Comparison of ENCODE assay signal across 11 cellular contexts in genomic region chr14:59687663-59688062, GRCh38.
"Had no signal": no experiment of that assay in that cellular context is flagged by ENCODE, and none has a peak within 500 bp of the region (broad histone marks: within the 10 kb centered on the region; RNA-seq: fewer than 3 reads in every experiment).

No MANE protein-coding gene starts in this region.

- H3K4me1 ChIP-seq: heart right ventricle, left lung, parathyroid adenoma, suprapubic skin had no signal

- DNase-seq: cortex of kidney; effector memory CD8-positive, alpha-beta T cell; heart right ventricle; hippocampal formation; left lung; naive B cell; stimulated activated CD4-positive, alpha-beta T cell treated with anti-CD3 and anti-CD28 coated beads, Interleukin-12 subunit alpha, Interleukin-12 subunit beta, amount 100 ng/mL, for 4 hours had no signal

- H3K27ac ChIP-seq: heart right ventricle, left lung, parathyroid adenoma, suprapubic skin had no signal

- H3K27me3 ChIP-seq: heart right ventricle, left lung, suprapubic skin had no signal

- FAIRE-seq: endometrium, islet of Langerhans had no signal
